Comparison of ENCODE assay signal across 22 cellular contexts in genomic region chr1:15935056-15935950, GRCh38. TPM values are rescaled to one million over a fixed set of nuclear protein-coding genes. Genes with fewer than 3 reads are reported as not detected.
DNase-seq lines count a peak whose midpoint lies in the region; ATAC-seq and TF ChIP-seq lines count a peak whose summit lies in the region.
"Had no signal": no experiment of that assay in that cellular context is flagged by ENCODE, and none has a peak within 500 bp of the region (broad histone marks: within the 10 kb centered on the region; RNA-seq: fewer than 3 reads in every experiment).

No MANE protein-coding gene starts in this region.

- peaks cover 0 to 98% (median 0%) of the 10 kb centered on the region in 3 donors for H3K36me3 ChIP-seq in Peyer's patch
- peaks cover 91% of the 10 kb centered on the region for H3K36me3 ChIP-seq in endodermal cell (ENCODE audit: control insufficient read depth, insufficient read depth, low read length)

- peaks cover 12% of the 10 kb centered on the region for H3K4me1 Mint-ChIP-seq in activated CD8-positive, alpha-beta T cell treated with anti-CD3 and anti-CD28 coated beads for 36 hours (ENCODE audit: low read depth)
- H3K4me1 Mint-ChIP-seq in activated CD8-positive, alpha-beta T cell treated with anti-CD3 and anti-CD28 coated beads, Interleukin-2, amount 10 ng/mL, durations not matched to agents 7 days and 5 days (ENCODE audit: low read depth) = no peaks in the 10 kb centered on the region
- peaks cover 10% of the 10 kb centered on the region for H3K4me1 Mint-ChIP-seq in endodermal cell
- peaks cover 24% of the 10 kb centered on the region for H3K4me1 Mint-ChIP-seq in stimulated activated effector memory CD8-positive, alpha-beta T cell treated with anti-CD3 and anti-CD28 coated beads, Interleukin-12 subunit alpha, Interleukin-12 subunit beta, amount 100 ng/mL, for 72 hours

- H3K36me3 Mint-ChIP-seq in activated CD8-positive, alpha-beta T cell treated with anti-CD3 and anti-CD28 coated beads for 36 hours (ENCODE audit: low read depth) = peaks cover 68% of the 10 kb centered on the region
- H3K36me3 Mint-ChIP-seq in activated CD8-positive, alpha-beta T cell treated with anti-CD3 and anti-CD28 coated beads, Interleukin-2, amount 10 ng/mL, durations not matched to agents 7 days and 5 days (ENCODE audit: low read depth) = peaks cover 81% of the 10 kb centered on the region
- peaks cover 83% of the 10 kb centered on the region for H3K36me3 Mint-ChIP-seq in endodermal cell (ENCODE audit: low read depth)
- H3K36me3 Mint-ChIP-seq in stimulated activated effector memory CD8-positive, alpha-beta T cell treated with anti-CD3 and anti-CD28 coated beads, Interleukin-12 subunit alpha, Interleukin-12 subunit beta, amount 100 ng/mL, for 72 hours = peaks cover 100% of the 10 kb centered on the region

- WGBS in endodermal cell (ENCODE audit: insufficient coverage in 1 of 2, insufficient read length in 1 of 2), 2 experiments = 91 to 96% methylated on average over 21 to 29 of the region's 29 CpGs

- no peak overlapping the region for H3K9ac ChIP-seq in endodermal cell (ENCODE audit: extremely low read depth, low read length, poor library complexity, severe bottlenecking)

- ATAC-seq in activated CD8-positive, alpha-beta T cell treated with anti-CD3 and anti-CD28 coated beads for 36 hours = no peak
- ATAC-seq in activated CD8-positive, alpha-beta T cell treated with anti-CD3 and anti-CD28 coated beads, Interleukin-2, amount 10 ng/mL, durations not matched to agents 7 days and 5 days = no peak
- no peak for ATAC-seq in stimulated activated effector memory CD8-positive, alpha-beta T cell treated with anti-CD3 and anti-CD28 coated beads, Interleukin-12 subunit alpha, Interleukin-12 subunit beta, amount 100 ng/mL, for 72 hours
- ATAC-seq: HCT116 had no signal

- intact Hi-C loops in activated CD8-positive, alpha-beta T cell treated with anti-CD3 and anti-CD28 coated beads for 36 hours (cut with micrococcal nuclease) = no loop called here

- no peak for DNase-seq in activated CD8-positive, alpha-beta T cell treated with anti-CD3 and anti-CD28 coated beads for 36 hours
- no peak for DNase-seq in activated CD8-positive, alpha-beta T cell treated with anti-CD3 and anti-CD28 coated beads, Interleukin-2, amount 10 ng/mL, durations not matched to agents 7 days and 5 days
- DNase-seq in Peyer's patch (peak in 2 of 3 donors; percentile 3 to 40), endodermal cell (no peak), ureter (ENCODE audit: low spot score) (no peak), NCI-H1092 (lab: John Stamatoyannopoulos, UW) (no peak)
- no peak for DNase-seq in stimulated activated effector memory CD8-positive, alpha-beta T cell treated with anti-CD3 and anti-CD28 coated beads, Interleukin-12 subunit alpha, Interleukin-12 subunit beta, amount 100 ng/mL, for 72 hours (ENCODE audit: low spot score in 2 of 2)
- DNase-seq in activated effector memory CD4-positive, alpha-beta T cell treated with anti-CD3 and anti-CD28 coated beads, Interleukin-2, amount 50 U/mL, for 16 hours = no peak
- DNase-seq: activated T-cell treated with anti-CD3 and anti-CD28 coated beads, Interleukin-2, amount 50 U/mL, for 1 hour; brain microvascular endothelial cell; DMS79; left cardiac atrium; NCI-H2171; NCI-H69 had no signal

- H3K27ac Mint-ChIP-seq in activated CD8-positive, alpha-beta T cell treated with anti-CD3 and anti-CD28 coated beads for 36 hours = peak overlapping the region; percentile 47
- H3K27ac Mint-ChIP-seq in activated CD8-positive, alpha-beta T cell treated with anti-CD3 and anti-CD28 coated beads, Interleukin-2, amount 10 ng/mL, durations not matched to agents 7 days and 5 days = no peak overlapping the region
- peak overlapping the region; percentile 15 for H3K27ac Mint-ChIP-seq in endodermal cell
- peak overlapping the region; percentile 95 for H3K27ac Mint-ChIP-seq in stimulated activated effector memory CD8-positive, alpha-beta T cell treated with anti-CD3 and anti-CD28 coated beads, Interleukin-12 subunit alpha, Interleukin-12 subunit beta, amount 100 ng/mL, for 72 hours
- H3K27ac Mint-ChIP-seq: B cell, nephron had no signal

- no peak for TF ChIP-seq CTCF in activated CD8-positive, alpha-beta T cell treated with anti-CD3 and anti-CD28 coated beads for 36 hours (IDR thresholded peaks at IDR 0.05)
- no peak for TF ChIP-seq CTCF in Peyer's patch (IDR thresholded peaks at IDR 0.05)
- TF ChIP-seq CTCF in endodermal cell (conservative IDR thresholded peaks at IDR 0.05) = no peak

- no peak overlapping the region for H3K27ac ChIP-seq in Peyer's patch
- no peak overlapping the region for H3K27ac ChIP-seq in endodermal cell (ENCODE audit: low read depth, low read length)
- H3K27ac ChIP-seq: adrenal gland, brain microvascular endothelial cell, coronary artery, prostate gland, SK-N-MC, VCaP had no signal

- POLR2A ChIA-PET in activated CD8-positive, alpha-beta T cell treated with anti-CD3 and anti-CD28 coated beads for 36 hours (lab: Charles Lee) = interaction anchor here (0.6 to 3.3 kb wide), 3 partner anchors 14 to 456 kb away, joined by 3 to 14 read pairs (median 3); no protein-coding TSS in a partner anchor
- POLR2A ChIA-PET in activated CD8-positive, alpha-beta T cell treated with anti-CD3 and anti-CD28 coated beads, Interleukin-2, amount 10 ng/mL, durations not matched to agents 7 days and 5 days (lab: Charles Lee) = no interaction called here

- no peaks in the 10 kb centered on the region for H3K9me3 Mint-ChIP-seq in activated CD8-positive, alpha-beta T cell treated with anti-CD3 and anti-CD28 coated beads for 36 hours
- no peaks in the 10 kb centered on the region for H3K9me3 Mint-ChIP-seq in activated CD8-positive, alpha-beta T cell treated with anti-CD3 and anti-CD28 coated beads, Interleukin-2, amount 10 ng/mL, durations not matched to agents 7 days and 5 days (ENCODE audit: insufficient read depth)
- H3K9me3 Mint-ChIP-seq in endodermal cell = no peaks in the 10 kb centered on the region
- H3K9me3 Mint-ChIP-seq in stimulated activated effector memory CD8-positive, alpha-beta T cell treated with anti-CD3 and anti-CD28 coated beads, Interleukin-12 subunit alpha, Interleukin-12 subunit beta, amount 100 ng/mL, for 72 hours = no peaks in the 10 kb centered on the region
- H3K9me3 Mint-ChIP-seq: nephron had no signal

- H3K27me3 Mint-ChIP-seq in activated CD8-positive, alpha-beta T cell treated with anti-CD3 and anti-CD28 coated beads for 36 hours = no peaks in the 10 kb centered on the region
- no peaks in the 10 kb centered on the region for H3K27me3 Mint-ChIP-seq in activated CD8-positive, alpha-beta T cell treated with anti-CD3 and anti-CD28 coated beads, Interleukin-2, amount 10 ng/mL, durations not matched to agents 7 days and 5 days (ENCODE audit: low read depth)
- no peaks in the 10 kb centered on the region for H3K27me3 Mint-ChIP-seq in endodermal cell (ENCODE audit: insufficient read depth)
- H3K27me3 Mint-ChIP-seq: B cell had no signal

- H3K4me3 ChIP-seq in Peyer's patch (no peak overlapping the region), endodermal cell (ENCODE audit: low read length) (no peak overlapping the region)
- H3K4me3 ChIP-seq: adrenal gland, coronary artery, prostate gland, SK-N-MC had no signal

- CTCF ChIA-PET in activated CD8-positive, alpha-beta T cell treated with anti-CD3 and anti-CD28 coated beads for 36 hours (lab: Charles Lee) = no interaction called here
- CTCF ChIA-PET in activated CD8-positive, alpha-beta T cell treated with anti-CD3 and anti-CD28 coated beads, Interleukin-2, amount 10 ng/mL, durations not matched to agents 7 days and 5 days (lab: Charles Lee) = no interaction called here

- H3K27me3 ChIP-seq in Peyer's patch (no peaks in the 10 kb centered on the region), endodermal cell (ENCODE audit: control insufficient read depth, insufficient read depth, low read length, poor library complexity, severe bottlenecking) (no peaks in the 10 kb centered on the region)
- H3K27me3 ChIP-seq: adrenal gland, brain microvascular endothelial cell had no signal

- no peak overlapping the region for H3K4me3 Mint-ChIP-seq in activated CD8-positive, alpha-beta T cell treated with anti-CD3 and anti-CD28 coated beads for 36 hours
- no peak overlapping the region for H3K4me3 Mint-ChIP-seq in activated CD8-positive, alpha-beta T cell treated with anti-CD3 and anti-CD28 coated beads, Interleukin-2, amount 10 ng/mL, durations not matched to agents 7 days and 5 days
- H3K4me3 Mint-ChIP-seq in endodermal cell = no peak overlapping the region
- H3K4me3 Mint-ChIP-seq in stimulated activated effector memory CD8-positive, alpha-beta T cell treated with anti-CD3 and anti-CD28 coated beads, Interleukin-12 subunit alpha, Interleukin-12 subunit beta, amount 100 ng/mL, for 72 hours = no peak overlapping the region
- H3K4me3 Mint-ChIP-seq: B cell, nephron had no signal

- H3K4me1 ChIP-seq in Peyer's patch = peaks cover 0 to 19% (median 0%) of the 10 kb centered on the region in 4 donors
- no peaks in the 10 kb centered on the region for H3K4me1 ChIP-seq in endodermal cell (ENCODE audit: control insufficient read depth, insufficient read depth, low read length)
- H3K4me1 ChIP-seq: prostate gland had no signal

- no peaks in the 10 kb centered on the region for H3K9me3 ChIP-seq in Peyer's patch
- no peaks in the 10 kb centered on the region for H3K9me3 ChIP-seq in endodermal cell (ENCODE audit: control insufficient read depth, low read length)
- H3K9me3 ChIP-seq: adrenal gland, prostate gland had no signal

- no peak for TF ChIP-seq POLR2A in Peyer's patch (IDR thresholded peaks at IDR 0.05)

RNA-seq across cellular contexts. Expression of gene ZBTB17, which starts 40.6 kb away (rescaled TPM):
- total RNA-seq in activated CD8-positive, alpha-beta T cell treated with anti-CD3 and anti-CD28 coated beads for 36 hours = 10 to 100 TPM; 44.1 to 45.7 TPM
- 10 to 100 TPM; 32.3 to 33.3 TPM for total RNA-seq in activated CD8-positive, alpha-beta T cell treated with anti-CD3 and anti-CD28 coated beads, Interleukin-2, amount 10 ng/mL, durations not matched to agents 7 days and 5 days
- total RNA-seq in Peyer's patch (100 to 1,000 TPM in 1 of 4 donors, 10 to 100 TPM in 3; 52.1 to 138 (median 56.6) TPM), endodermal cell (10 to 100 TPM; 28.0 to 31.7 TPM), ureter (44.4 TPM)
- polyA plus RNA-seq in endodermal cell (2013, experiment 1 of 2) = 35.1 TPM
- 32.6 TPM for polyA plus RNA-seq in endodermal cell (2013, experiment 2 of 2)

Comparison
In these comparisons a context has a peak if more than half of its experiments do, and no peak if none do; other contexts are left out.
1. DNase-seq: peak in Peyer's patch (2 of 3); none in activated CD8-positive, alpha-beta T cell treated with anti-CD3 and anti-CD28 coated beads for 36 hours (single experiment), activated CD8-positive, alpha-beta T cell treated with anti-CD3 and anti-CD28 coated beads, Interleukin-2, amount 10 ng/mL, durations not matched to agents 7 days and 5 days (single experiment), endodermal cell (single experiment), stimulated activated effector memory CD8-positive, alpha-beta T cell treated with anti-CD3 and anti-CD28 coated beads, Interleukin-12 subunit alpha, Interleukin-12 subunit beta, amount 100 ng/mL, for 72 hours (0 of 2), ureter (single experiment), NCI-H1092 (single experiment) and activated effector memory CD4-positive, alpha-beta T cell treated with anti-CD3 and anti-CD28 coated beads, Interleukin-2, amount 50 U/mL, for 16 hours (single experiment).